Comparison of ENCODE assay signal across 6 cellular contexts in the genomic region with DNA sequence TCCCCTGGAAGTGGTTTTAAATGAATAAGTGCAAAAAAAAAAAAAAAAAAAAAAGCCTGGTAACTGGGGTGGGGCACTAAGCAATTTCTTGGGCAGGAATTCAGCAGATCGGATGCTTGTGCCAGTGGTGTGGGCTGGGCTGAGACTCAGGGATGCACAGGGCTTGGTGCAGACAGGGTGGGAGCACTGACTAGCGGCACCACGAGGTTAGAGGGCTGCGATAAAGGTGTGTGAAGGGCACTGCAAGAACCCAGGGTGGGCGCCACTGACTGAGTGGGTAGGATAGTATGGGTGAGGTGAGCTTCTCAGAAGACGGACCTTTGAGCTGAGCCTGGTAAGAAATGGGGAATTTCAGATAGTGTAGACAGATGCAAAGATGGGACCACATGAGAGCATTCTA. TPM values are rescaled to one million over a fixed set of nuclear protein-coding genes. Genes with fewer than 3 reads are reported as not detected.
"Had no signal": no experiment of that assay in that cellular context is flagged by ENCODE, and none has a peak within 500 bp of the region (broad histone marks: within the 10 kb centered on the region; RNA-seq: fewer than 3 reads in every experiment).

No MANE protein-coding gene starts in this region.

- H3K4me3 ChIP-seq: K562 had no signal

- DNase-seq: IMR-90 had no signal

- H3K27ac ChIP-seq: HL-60 had no signal

- H3K4me3 Mint-ChIP-seq: IgD-negative memory B cell had no signal

RNA-seq across cellular contexts. Expression of a gene that starts 45.5 kb away (rescaled TPM):
- total RNA-seq: HT-29, HT1080, IMR-90, K562 had no signal
